Comparison of ENCODE assay signal across 1 cellular context in genomic region chr5:97528941-97529340, GRCh38.
TF ChIP-seq lines count a peak whose summit lies in the region.

No MANE protein-coding gene starts in this region.

TF ChIP-seq in IMR-90, 13 proteins besides CTCF, POLR2A, EP300 and RAD21:
- TF ChIP-seq FOS (IDR thresholded peaks at IDR 0.05; ENCODE audit: low read depth, low read length) (no peak), MXI1 (IDR thresholded peaks at IDR 0.05; ENCODE audit: borderline replicate concordance, low read depth, low read length) (no peak), ELK1 (IDR thresholded peaks at IDR 0.05; ENCODE audit: borderline replicate concordance, low read depth, low read length) (no peak), SMC3 (IDR thresholded peaks at IDR 0.05; ENCODE audit: low read depth, low read length) (no peak), CEBPB (IDR thresholded peaks at IDR 0.05; ENCODE audit: low read depth, low read length) (no peak), MAZ (IDR thresholded peaks at IDR 0.05; ENCODE audit: borderline replicate concordance, low read depth, low read length) (no peak), NFE2L2 (IDR thresholded peaks at IDR 0.05; ENCODE audit: low read depth, low read length) (no peak), RFX5 (IDR thresholded peaks at IDR 0.05; ENCODE audit: low read depth, low read length) (no peak), CHD1 (IDR thresholded peaks at IDR 0.05; ENCODE audit: low read depth, low read length) (no peak), USF2 (IDR thresholded peaks at IDR 0.05; ENCODE audit: low read depth, low read length) (no peak), BHLHE40 (IDR thresholded peaks at IDR 0.05; ENCODE audit: low read depth, low read length) (no peak), MAFK (IDR thresholded peaks at IDR 0.05; ENCODE audit: low read depth, low read length) (no peak), RCOR1 (IDR thresholded peaks at IDR 0.05; ENCODE audit: insufficient replicate concordance, low read length) (no peak)
TF ChIP-seq in IMR-90: peak in this region for 0.
